In the genomic region with DNA sequence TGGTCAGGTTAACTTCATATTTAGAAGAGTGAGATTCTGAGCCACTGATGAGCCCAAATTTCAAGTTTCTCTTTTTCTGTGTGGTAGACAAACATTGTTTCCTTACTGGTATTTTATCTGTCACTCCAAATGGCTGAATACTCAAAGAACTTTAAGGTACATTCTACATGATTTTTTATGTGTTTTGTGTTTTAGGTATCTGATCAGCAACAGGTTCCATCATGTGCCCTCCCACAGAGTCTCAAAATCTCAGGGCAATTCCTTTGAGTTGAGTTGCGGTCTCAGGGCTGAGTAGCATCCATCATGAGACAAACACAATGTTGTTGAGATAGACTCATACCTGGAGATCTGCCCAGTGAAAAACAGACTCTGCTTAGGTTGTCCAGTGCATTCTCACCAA, we compare ENCODE assay signal across 29 cellular contexts.
"Had no signal": no experiment of that assay in that cellular context is flagged by ENCODE, and none has a peak within 500 bp of the region (broad histone marks: within the 10 kb centered on the region; RNA-seq: fewer than 3 reads in every experiment).

No MANE protein-coding gene starts in this region.

- H3K4me2 ChIP-seq: smooth muscle cell had no signal

- H3K4me3 Mint-ChIP-seq: immature natural killer cell; memory B cell; naive thymus-derived CD4-positive, alpha-beta T cell; natural killer cell treated with Interleukin-12 subunit alpha and Interleukin-12 subunit beta and Interleukin-15 and Interleukin-18, amount 100 ng/mL, for 72 hours; stimulated activated naive B cell treated with anti-CD40 and anti-IgM and Interleukin-4, amounts not matched to agents 10 μg/mL and 1 μg/mL and 100 μg/mL, for 72 hours had no signal

- H3K27me3 ChIP-seq: neutrophil, right atrium auricular region, right lobe of liver, stomach, testis, thyroid gland, transverse colon, upper lobe of right lung had no signal

- H3K27ac ChIP-seq: left ventricle myocardium inferior, neutrophil, parathyroid adenoma, right atrium auricular region, right lobe of liver, stomach, testis, thyroid gland, transverse colon, upper lobe of right lung had no signal

- H3K4me3 ChIP-seq: left ventricle myocardium inferior, lung, mucosa of descending colon, right atrium auricular region, right lobe of liver, smooth muscle cell, stomach, testis, thyroid gland, transverse colon, upper lobe of right lung had no signal

- H2AFZ ChIP-seq: parathyroid adenoma had no signal

- H3K27me3 Mint-ChIP-seq: memory B cell; progenitor cell of endocrine pancreas; stimulated activated naive B cell treated with anti-CD40 and anti-IgM and Interleukin-4, amounts not matched to agents 10 μg/mL and 1 μg/mL and 100 μg/mL, for 72 hours had no signal

- H3K4me1 Mint-ChIP-seq: memory B cell had no signal

- H3K36me3 ChIP-seq: left ventricle myocardium inferior, neutrophil, right atrium auricular region, right lobe of liver, stomach, thyroid gland, transverse colon, upper lobe of right lung had no signal

- H3K9ac ChIP-seq: parathyroid adenoma had no signal

- H3K79me2 ChIP-seq: parathyroid adenoma had no signal

- H3K36me3 Mint-ChIP-seq: immature natural killer cell; memory B cell; naive thymus-derived CD4-positive, alpha-beta T cell; natural killer cell treated with Interleukin-12 subunit alpha and Interleukin-12 subunit beta and Interleukin-15 and Interleukin-18, amount 100 ng/mL, for 72 hours; stimulated activated naive B cell treated with anti-CD40 and anti-IgM and Interleukin-4, amounts not matched to agents 10 μg/mL and 1 μg/mL and 100 μg/mL, for 72 hours had no signal

- H3K9me3 ChIP-seq: left ventricle myocardium inferior, mucosa of descending colon, neutrophil, right atrium auricular region, right lobe of liver, stomach, testis, thyroid gland, transverse colon, upper lobe of right lung had no signal

- ATAC-seq: left colon; mucosa of descending colon; naive thymus-derived CD4-positive, alpha-beta T cell; natural killer cell treated with Interleukin-12 subunit alpha and Interleukin-12 subunit beta and Interleukin-15 and Interleukin-18, amount 100 ng/mL, for 72 hours; right lobe of liver; stimulated activated naive B cell treated with anti-CD40 and anti-IgM and Interleukin-4, amounts not matched to agents 10 μg/mL and 1 μg/mL and 100 μg/mL, for 72 hours; stimulated activated naive CD8-positive, alpha-beta T cell treated with anti-CD3 and anti-CD28 coated beads, Interleukin-15, Interleukin-2, amounts not matched to agents 100 U/mL and 50 U/mL, for 24 hours; upper lobe of right lung had no signal

- H3K27ac Mint-ChIP-seq: immature natural killer cell; memory B cell; naive thymus-derived CD4-positive, alpha-beta T cell; natural killer cell treated with Interleukin-12 subunit alpha and Interleukin-12 subunit beta and Interleukin-15 and Interleukin-18, amount 100 ng/mL, for 72 hours; progenitor cell of endocrine pancreas; stimulated activated naive B cell treated with anti-CD40 and anti-IgM and Interleukin-4, amounts not matched to agents 10 μg/mL and 1 μg/mL and 100 μg/mL, for 72 hours had no signal

- DNase-seq: hypothalamus; immature natural killer cell; kidney; left colon; left ventricle myocardium inferior; midbrain; mucosa of descending colon; naive thymus-derived CD4-positive, alpha-beta T cell; occipital lobe; right lobe of liver; stimulated activated CD4-positive, alpha-beta T cell treated with anti-CD3 and anti-CD28 coated beads, Interleukin-12 subunit alpha, Interleukin-12 subunit beta, amount 100 ng/mL, for 4 hours; stimulated activated CD4-positive, alpha-beta T cell treated with anti-CD3 and anti-CD28 coated beads, Interleukin-15, amount 100 ng/mL, for 24 hours; stimulated activated CD4-positive, alpha-beta T cell treated with anti-CD3 and anti-CD28 coated beads, Interleukin-2, amount 100 ng/mL, for 24 hours; stimulated activated CD4-positive, alpha-beta T cell treated with anti-CD3 and anti-CD28 coated beads, Interleukin-4, amount 100 ng/mL, for 1 hour; stimulated activated naive B cell treated with anti-CD40 and anti-IgM and Interleukin-4, amounts not matched to agents 10 μg/mL and 1 μg/mL and 100 μg/mL, for 72 hours; stimulated activated naive CD8-positive, alpha-beta T cell treated with anti-CD3 and anti-CD28 coated beads, Interleukin-15, Interleukin-2, amounts not matched to agents 100 U/mL and 50 U/mL, for 24 hours; stomach; testis; thyroid gland; transverse colon; upper lobe of right lung had no signal

- H3K9me3 Mint-ChIP-seq: immature natural killer cell; memory B cell; natural killer cell treated with Interleukin-12 subunit alpha and Interleukin-12 subunit beta and Interleukin-15 and Interleukin-18, amount 100 ng/mL, for 72 hours had no signal

- H3K4me1 ChIP-seq: left ventricle myocardium inferior, parathyroid adenoma, right atrium auricular region, right lobe of liver, testis, thyroid gland, transverse colon had no signal
